ENCODE assay signal across 27 cellular contexts in genomic region chr5:19352120-19352519, GRCh38.
"Had no signal": no experiment of that assay in that cellular context is flagged by ENCODE, and none has a peak within 500 bp of the region (broad histone marks: within the 10 kb centered on the region; RNA-seq: fewer than 3 reads in every experiment).

No MANE protein-coding gene starts in this region.

- H3K4me1 Mint-ChIP-seq: endodermal cell, mesothelial cell of epicardium, naive B cell had no signal

- H3K4me3 ChIP-seq: esophagus squamous epithelium, gastrocnemius medialis, heart right ventricle, left lung, lower lobe of right lung, mucosa of descending colon had no signal

- H3K9me3 Mint-ChIP-seq: dendritic cell treated with granulocyte-macrophage colony-stimulating factor and Interleukin-4, amounts not matched to agents 40 ng/mL and 50 ng/mL, for 4 days; endodermal cell; mesothelial cell of epicardium had no signal

- H3K4me1 ChIP-seq: esophagus squamous epithelium, gastrocnemius medialis, heart right ventricle, left lung, lower lobe of right lung had no signal

- H3K27me3 Mint-ChIP-seq: dendritic cell treated with granulocyte-macrophage colony-stimulating factor and Interleukin-4, amounts not matched to agents 40 ng/mL and 50 ng/mL, for 4 days; effector memory CD8-positive, alpha-beta T cell; naive B cell had no signal

- FAIRE-seq: endometrium, islet of Langerhans, keratinocyte had no signal

- H3K27ac Mint-ChIP-seq: dendritic cell treated with granulocyte-macrophage colony-stimulating factor and Interleukin-4, amounts not matched to agents 40 ng/mL and 50 ng/mL, for 4 days; effector memory CD8-positive, alpha-beta T cell; endodermal cell; mesothelial cell of epicardium; naive B cell had no signal

- H3K36me3 Mint-ChIP-seq: mesothelial cell of epicardium, naive B cell had no signal

- ATAC-seq: effector memory CD8-positive, alpha-beta T cell; esophagus mucosa; gastrocnemius medialis; heart right ventricle; left cardiac atrium; left lung; left ventricle myocardium superior; lower lobe of right lung; mucosa of descending colon had no signal

- DNase-seq: cortex of kidney; effector CD8-positive, alpha-beta T cell; effector memory CD8-positive, alpha-beta T cell; endodermal cell; erythroblast; esophagus squamous epithelium; foreskin fibroblast; foreskin melanocyte; gastrocnemius medialis; glutamatergic neuron; head of caudate nucleus; heart right ventricle; hippocampal formation; left cardiac atrium; left lung; left ventricle myocardium superior; lower lobe of right lung; mesenchymal stem cell; mucosa of descending colon; naive B cell had no signal

- H3K27me3 ChIP-seq: esophagus squamous epithelium, gastrocnemius medialis, heart right ventricle, left lung had no signal

- H3K9me3 ChIP-seq: esophagus squamous epithelium, gastrocnemius medialis, lower lobe of right lung, mucosa of descending colon had no signal

- H3K4me3 Mint-ChIP-seq: dendritic cell treated with granulocyte-macrophage colony-stimulating factor and Interleukin-4, amounts not matched to agents 40 ng/mL and 50 ng/mL, for 4 days; effector memory CD8-positive, alpha-beta T cell; endodermal cell; mesothelial cell of epicardium; naive B cell had no signal

- H3K36me3 ChIP-seq: esophagus squamous epithelium, gastrocnemius medialis, heart right ventricle, left lung, lower lobe of right lung had no signal

- H3K27ac ChIP-seq: epithelial cell of prostate, esophagus squamous epithelium, gastrocnemius medialis, heart right ventricle, left lung, lower lobe of right lung had no signal
